ENCODE assay signal across 8 cellular contexts in genomic region chr15:78871483-78872127, GRCh38. TPM values are rescaled to one million over a fixed set of nuclear protein-coding genes. Genes with fewer than 3 reads are reported as not detected.
DNase-seq lines count a peak whose midpoint lies in the region; ATAC-seq and TF ChIP-seq lines count a peak whose summit lies in the region.
"Not testable (repeated sequence)": the region's sequence is repeated elsewhere in the genome, so short reads cannot be mapped to it uniquely, and the experiment has no call there.

No MANE protein-coding gene starts in this region.

- H3K9me3 ChIP-seq in DOHH2 (ENCODE audit: control insufficient read depth, insufficient read depth, low read length); OCI-LY7 (ENCODE audit: low read length); cardiac muscle cell (ENCODE audit: low read depth); muscle layer of duodenum (ENCODE audit: control insufficient read depth in 1 of 2, low read length in 2 of 2): not testable (repeated sequence)

- peak overlapping the region; percentile 98; the same call in 1 of the 2 replicates for H2AFZ ChIP-seq in OCI-LY7 (ENCODE audit: low read length)

- H3K4me1 ChIP-seq in DOHH2 (ENCODE audit: control insufficient read depth, low read length): peaks cover 26% of the 10 kb centered on the region
- peaks cover 16% of the 10 kb centered on the region for H3K4me1 ChIP-seq in OCI-LY7 (ENCODE audit: insufficient read depth, low read length, poor library complexity, severe bottlenecking)
- H3K4me1 ChIP-seq in cardiac muscle cell (ENCODE audit: low read depth): peaks cover 10% of the 10 kb centered on the region
- peaks cover 3 to 22% of the 10 kb centered on the region in 2 donors for H3K4me1 ChIP-seq in muscle layer of duodenum (ENCODE audit: control insufficient read depth in 1 of 2, insufficient read depth in 2 of 2, low read length in 2 of 2)

- not testable (repeated sequence) for ATAC-seq in activated CD8-positive, alpha-beta T cell treated with anti-CD3 and anti-CD28 coated beads, Interleukin-2, amount 10 ng/mL, durations not matched to agents 7 days and 5 days

- DNase-seq in OCI-LY7 (ENCODE audit: low spot score); activated CD8-positive, alpha-beta T cell treated with anti-CD3 and anti-CD28 coated beads, Interleukin-2, amount 10 ng/mL, durations not matched to agents 7 days and 5 days; cardiac muscle cell (ENCODE audit: low read depth in 1 of 2, low spot score in 1 of 2); type B pancreatic cell (ENCODE audit: extremely low spot score, unreplicated experiment): not testable (repeated sequence)
- peak; percentile 16 for DNase-seq in retina

- not testable (repeated sequence) for H3K4me3 ChIP-seq in DOHH2 (ENCODE audit: low read length); OCI-LY7 (ENCODE audit: low read depth, low read length, poor library complexity, severe bottlenecking); cardiac muscle cell
- peak overlapping the region; percentile 76 to 95 for H3K4me3 ChIP-seq in muscle layer of duodenum (ENCODE audit: low read depth in 1 of 2, low read length in 2 of 2)

- peaks cover 24% of the 10 kb centered on the region for H3K36me3 Mint-ChIP-seq in activated CD8-positive, alpha-beta T cell treated with anti-CD3 and anti-CD28 coated beads, Interleukin-2, amount 10 ng/mL, durations not matched to agents 7 days and 5 days (ENCODE audit: low read depth)
- H3K36me3 Mint-ChIP-seq in brain: peaks cover 18% of the 10 kb centered on the region
- not testable (repeated sequence) for H3K36me3 Mint-ChIP-seq in type B pancreatic cell

- not testable (repeated sequence) for H3K9me2 ChIP-seq in DOHH2 (replicated peaks; ENCODE audit: control insufficient read depth, low read length); OCI-LY7 (ENCODE audit: insufficient read depth, low read length)

- H3K27me3 ChIP-seq in DOHH2 (ENCODE audit: control insufficient read depth, low read length); cardiac muscle cell; muscle layer of duodenum (ENCODE audit: low read depth, low read length): not testable (repeated sequence)

- H3K9me3 Mint-ChIP-seq in activated CD8-positive, alpha-beta T cell treated with anti-CD3 and anti-CD28 coated beads, Interleukin-2, amount 10 ng/mL, durations not matched to agents 7 days and 5 days (ENCODE audit: insufficient read depth); brain; type B pancreatic cell: not testable (repeated sequence)

- not testable (repeated sequence) for H3K27me3 Mint-ChIP-seq in activated CD8-positive, alpha-beta T cell treated with anti-CD3 and anti-CD28 coated beads, Interleukin-2, amount 10 ng/mL, durations not matched to agents 7 days and 5 days (ENCODE audit: low read depth); type B pancreatic cell
- H3K27me3 Mint-ChIP-seq in brain: peaks cover 13% of the 10 kb centered on the region

- POLR2A ChIA-PET in OCI-LY7 (lab: Charles Lee): interaction anchor here (0.6 to 0.7 kb wide), 3 partner anchors 407 to 1442 kb away, joined by 3 to 4 read pairs (median 3); no protein-coding TSS in a partner anchor
- POLR2A ChIA-PET in activated CD8-positive, alpha-beta T cell treated with anti-CD3 and anti-CD28 coated beads, Interleukin-2, amount 10 ng/mL, durations not matched to agents 7 days and 5 days (lab: Charles Lee): interaction anchor here (0.6 kb wide), 2 partner anchors 79 to 687 kb away, joined by 3 read pairs; no protein-coding TSS in a partner anchor

- H3K27ac Mint-ChIP-seq in activated CD8-positive, alpha-beta T cell treated with anti-CD3 and anti-CD28 coated beads, Interleukin-2, amount 10 ng/mL, durations not matched to agents 7 days and 5 days: peak overlapping the region; percentile 83
- H3K27ac Mint-ChIP-seq in brain: peak overlapping the region; percentile 98 to 100 (median 100)
- H3K27ac Mint-ChIP-seq in type B pancreatic cell: peak overlapping the region; percentile 100

- H3F3A ChIP-seq in DOHH2 (ENCODE audit: control insufficient read depth, insufficient read depth): not testable (repeated sequence)

- CTCF ChIA-PET in OCI-LY7 (lab: Charles Lee; ENCODE audit: unreplicated experiment): not testable (repeated sequence)
- CTCF ChIA-PET in activated CD8-positive, alpha-beta T cell treated with anti-CD3 and anti-CD28 coated beads, Interleukin-2, amount 10 ng/mL, durations not matched to agents 7 days and 5 days (lab: Charles Lee): interaction anchor here (0.8 to 1.4 kb wide), 3 partner anchors 9 to 60 kb away, joined by 3 to 4 read pairs (median 4); partner anchors contain the start of gene ADAMTS7

- peaks cover 26% of the 10 kb centered on the region for H4K20me1 ChIP-seq in DOHH2 (ENCODE audit: control insufficient read depth, insufficient read depth, low read depth, low read length)
- peaks cover 21% of the 10 kb centered on the region for H4K20me1 ChIP-seq in OCI-LY7 (ENCODE audit: insufficient read depth, low read length)

- H3K79me2 ChIP-seq in DOHH2 (ENCODE audit: control insufficient read depth, low read length): peaks cover 41% of the 10 kb centered on the region
- peaks cover 32% of the 10 kb centered on the region for H3K79me2 ChIP-seq in OCI-LY7 (ENCODE audit: insufficient read depth, low read depth, low read length)

- peak overlapping the region; percentile 98; the same call in 1 of the 2 replicates for H3K4me2 ChIP-seq in DOHH2 (ENCODE audit: low read length)
- H3K4me2 ChIP-seq in OCI-LY7 (ENCODE audit: low read length): not testable (repeated sequence)

- intact Hi-C loops in OCI-LY7 (cut with micrococcal nuclease; ENCODE audit: unreplicated experiment): loop anchor here (2.0 to 10.0 kb wide), 2 partner anchors 29 to 437 kb away; partner anchors contain the start of gene IREB2

- TF ChIP-seq CTCF in DOHH2 (IDR thresholded peaks at IDR 0.05; ENCODE audit: low read depth, low read length, poor library complexity, severe bottlenecking); OCI-LY7 (conservative IDR thresholded peaks at IDR 0.05; ENCODE audit: low read length); brain (conservative IDR thresholded peaks at IDR 0.05); cardiac muscle cell (IDR thresholded peaks at IDR 0.05; ENCODE audit: low read depth, low read length); type B pancreatic cell (conservative IDR thresholded peaks at IDR 0.05): not testable (repeated sequence)

- H3K36me3 ChIP-seq in DOHH2 (ENCODE audit: control insufficient read depth, low read length) (peaks cover 21% of the 10 kb centered on the region), OCI-LY7 (ENCODE audit: insufficient read depth, low read length) (peaks cover 13% of the 10 kb centered on the region; the same call in 1 of the 2 replicates), muscle layer of duodenum (ENCODE audit: control insufficient read depth in 1 of 2, insufficient read depth in 2 of 2, low read length in 2 of 2) (peaks cover 0 to 12% of the 10 kb centered on the region in 2 donors)
- H3K36me3 ChIP-seq in cardiac muscle cell: not testable (repeated sequence)

- H3K4me3 Mint-ChIP-seq in activated CD8-positive, alpha-beta T cell treated with anti-CD3 and anti-CD28 coated beads, Interleukin-2, amount 10 ng/mL, durations not matched to agents 7 days and 5 days: peak overlapping the region; percentile 96
- H3K4me3 Mint-ChIP-seq in brain (peak overlapping the region; percentile 95 to 100 (median 96)), type B pancreatic cell (peak overlapping the region; percentile 93)

- not testable (repeated sequence) for BruUV-seq in OCI-LY7 (replicated peaks; lab: Mats Ljungman, UMichigan)

- H3K4me1 Mint-ChIP-seq in activated CD8-positive, alpha-beta T cell treated with anti-CD3 and anti-CD28 coated beads, Interleukin-2, amount 10 ng/mL, durations not matched to agents 7 days and 5 days (ENCODE audit: low read depth): peaks cover 26% of the 10 kb centered on the region
- H3K4me1 Mint-ChIP-seq in brain: peaks cover 40% of the 10 kb centered on the region
- H3K4me1 Mint-ChIP-seq in type B pancreatic cell (ENCODE audit: unreplicated experiment): peaks cover 20% of the 10 kb centered on the region

- not testable (repeated sequence) for H3K27ac ChIP-seq in DOHH2 (ENCODE audit: low read depth, low read length); OCI-LY7 (ENCODE audit: low read depth, low read length, poor library complexity, severe bottlenecking)
- peak overlapping the region; percentile 99 for H3K27ac ChIP-seq in cardiac muscle cell
- peak overlapping the region; percentile 75 for H3K27ac ChIP-seq in muscle layer of duodenum (ENCODE audit: low read length)

RNA-seq across cellular contexts. Expression of gene MORF4L1, which starts 1.1 kb away (rescaled TPM):
- 152 and 276 TPM in 2 replicates for total RNA-seq in OCI-LY7 (2014; rRNA removed; shearing (Covaris generic))
- 284 and 286 TPM in 2 replicates for total RNA-seq in OCI-LY7 (2022)
- total RNA-seq in activated CD8-positive, alpha-beta T cell treated with anti-CD3 and anti-CD28 coated beads, Interleukin-2, amount 10 ng/mL, durations not matched to agents 7 days and 5 days: 100 to 1,000 TPM; 243 to 244 TPM
- polyA plus RNA-seq in brain (ENCODE audit: insufficient read depth, low read depth, low replicate concordance): 374 TPM
- 760 and 1,026 TPM in 2 replicates for total RNA-seq in cardiac muscle cell
- 625 and 669 TPM in 2 replicates for polyA plus RNA-seq in cardiac muscle cell
- 372 and 373 TPM in 2 replicates for total RNA-seq in type B pancreatic cell (ENCODE audit: low replicate concordance)
